8 cellular contexts compared by ENCODE assay signal in genomic region chr5:57175586-57175985, GRCh38. TPM values are rescaled to one million over a fixed set of nuclear protein-coding genes. Genes with fewer than 3 reads are reported as not detected.
A peak's percentile ranks its signal among the peaks of the same experiment; 100 is the strongest.
DNase-seq lines count a peak whose midpoint lies in the region; ATAC-seq and TF ChIP-seq lines count a peak whose summit lies in the region.

No MANE protein-coding gene starts in this region.

- DNase-seq in CD4-positive, alpha-beta T cell = peak in 3 of 10 experiments; percentile 13 to 37 (median 29)
- DNase-seq in activated T-cell treated with anti-CD3 and anti-CD28 coated beads, Interleukin-2, amount 50 U/mL, for 72 hours = peak; percentile 58 to 70
- peak; percentile 34 for DNase-seq in germinal center (ENCODE audit: low spot score)
- no peak for DNase-seq in skeletal muscle cell (ENCODE audit: low read depth)
- no peak for DNase-seq in islet precursor cell
- DNase-seq in T1000 (lab: John Stamatoyannopoulos, UW) = no peak
- no peak for DNase-seq in T-helper 9 cell

- no peaks in the 10 kb centered on the region for H3K27me3 Mint-ChIP-seq in CD4-positive, alpha-beta T cell
- H3K27me3 Mint-ChIP-seq in activated T-cell treated with anti-CD3 and anti-CD28 coated beads, Interleukin-2, amount 50 U/mL, for 72 hours (ENCODE audit: low read depth) = no peaks in the 10 kb centered on the region

- H3K9me3 Mint-ChIP-seq in CD4-positive, alpha-beta T cell = no peaks in the 10 kb centered on the region
- H3K9me3 Mint-ChIP-seq in activated T-cell treated with anti-CD3 and anti-CD28 coated beads, Interleukin-2, amount 50 U/mL, for 72 hours = no peaks in the 10 kb centered on the region

- CTCF ChIA-PET in CD4-positive, alpha-beta T cell (lab: Charles Lee) = interaction anchor here (1.4 kb wide), 1 partner anchor 37 kb away, joined by 6 read pairs; no protein-coding TSS in a partner anchor

- peak overlapping the region; percentile 96 for H3K4me3 ChIP-seq in skeletal muscle cell (ENCODE audit: low read depth, low read length)

- ATAC-seq in CD4-positive, alpha-beta T cell (ENCODE audit: poor library complexity) = no peak
- ATAC-seq in HG03439 (IDR thresholded peaks at IDR 0.05; ENCODE audit: unreplicated experiment) = peak; percentile 12
- ATAC-seq in activated T-cell treated with anti-CD3 and anti-CD28 coated beads, Interleukin-2, amount 50 U/mL, for 72 hours (replicated peaks in 1 of 2) = no peak

- H3K27ac Mint-ChIP-seq in CD4-positive, alpha-beta T cell = peak overlapping the region; percentile 96
- peak overlapping the region; percentile 97 for H3K27ac Mint-ChIP-seq in activated T-cell treated with anti-CD3 and anti-CD28 coated beads, Interleukin-2, amount 50 U/mL, for 72 hours

- POLR2A ChIA-PET in CD4-positive, alpha-beta T cell (lab: Charles Lee) = interaction anchor here (0.6 to 1.6 kb wide), 8 partner anchors 13 to 1948 kb away, joined by 3 to 6 read pairs (median 4); partner anchors contain the start of gene SETD9

- TF ChIP-seq CTCF in CD4-positive, alpha-beta T cell (IDR thresholded peaks at IDR 0.05) = no peak

- no peaks in the 10 kb centered on the region for H3K27me3 ChIP-seq in CD4-positive, alpha-beta T cell (ENCODE audit: control insufficient read depth, insufficient read depth, low read length)

- no peaks in the 10 kb centered on the region for H3K9me3 ChIP-seq in CD4-positive, alpha-beta T cell (ENCODE audit: control insufficient read depth, low read length)

- H3K4me3 Mint-ChIP-seq in CD4-positive, alpha-beta T cell = peak overlapping the region; percentile 98
- peak overlapping the region; percentile 98 to 99 for H3K4me3 Mint-ChIP-seq in activated T-cell treated with anti-CD3 and anti-CD28 coated beads, Interleukin-2, amount 50 U/mL, for 72 hours

- H3K4me1 Mint-ChIP-seq in CD4-positive, alpha-beta T cell (ENCODE audit: low read depth) = peaks cover 62% of the 10 kb centered on the region
- peaks cover 52% of the 10 kb centered on the region for H3K4me1 Mint-ChIP-seq in activated T-cell treated with anti-CD3 and anti-CD28 coated beads, Interleukin-2, amount 50 U/mL, for 72 hours (ENCODE audit: low read depth)

- H3K27ac ChIP-seq in CD4-positive, alpha-beta T cell (ENCODE audit: low read depth, low read length) = peak overlapping the region; percentile 100

- H3K36me3 Mint-ChIP-seq in CD4-positive, alpha-beta T cell (ENCODE audit: low read depth) = peaks cover 76% of the 10 kb centered on the region
- H3K36me3 Mint-ChIP-seq in activated T-cell treated with anti-CD3 and anti-CD28 coated beads, Interleukin-2, amount 50 U/mL, for 72 hours (ENCODE audit: insufficient read depth in 2 of 2) = peaks cover 22 to 43% of the 10 kb centered on the region in 2 donors

- intact Hi-C loops in CD4-positive, alpha-beta T cell (cut with DNase I, micrococcal nuclease) = loop anchor here (1.0 to 10.0 kb wide), 5 partner anchors 13 to 1641 kb away; partner anchors contain the start of genes IL6ST (in 2 of the 2), PLPP1 (in 1 of the 2) and SETD9 (in 1 of the 2)

RNA-seq across cellular contexts. Expression of gene GPBP1, which starts 1.7 kb away (rescaled TPM):
- 100 to 1,000 TPM; 136 to 137 TPM for total RNA-seq in CD4-positive, alpha-beta T cell
- 100 to 1,000 TPM in 1 of 2 donors, 10 to 100 TPM in 1; 95.8 to 104 TPM for total RNA-seq in activated T-cell treated with anti-CD3 and anti-CD28 coated beads, Interleukin-2, amount 50 U/mL, for 72 hours

Comparison
In these comparisons a context has a peak if more than half of its experiments do, and no peak if none do; other contexts are left out.
1. DNase-seq: peak in activated T-cell treated with anti-CD3 and anti-CD28 coated beads, Interleukin-2, amount 50 U/mL, for 72 hours (2 of 2) and germinal center (single experiment); none in skeletal muscle cell (single experiment), islet precursor cell (single experiment), T1000 (single experiment) and T-helper 9 cell (single experiment).